In the genomic region with DNA sequence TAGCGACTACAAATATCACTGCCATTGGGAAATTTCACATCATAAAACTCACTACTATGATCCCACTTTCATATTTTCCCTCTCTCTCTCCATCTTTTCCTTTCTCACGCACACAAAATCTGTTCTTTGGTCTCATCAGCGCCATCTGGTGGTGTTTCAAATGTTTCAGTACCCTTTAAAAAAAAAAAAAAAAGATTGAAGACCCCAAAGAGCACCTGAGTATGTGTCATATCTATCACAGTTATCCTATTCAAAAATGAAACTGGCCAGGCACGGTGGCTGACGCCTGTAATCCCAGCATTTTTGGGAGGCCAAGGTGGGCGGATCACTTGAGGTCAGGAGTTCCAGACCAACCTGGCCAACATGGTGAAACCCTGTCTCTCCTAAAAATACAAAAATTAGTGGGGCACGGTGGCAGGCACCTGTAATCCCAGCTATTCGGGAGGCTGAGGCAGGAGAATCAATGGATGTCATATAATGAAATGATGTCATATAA, we compare ENCODE assay signal across 9 cellular contexts.
DNase-seq lines count a peak whose midpoint lies in the region; ATAC-seq, FAIRE-seq and TF ChIP-seq lines count a peak whose summit lies in the region.
"Had no signal": no experiment of that assay in that cellular context is flagged by ENCODE, and none has a peak within 500 bp of the region (broad histone marks: within the 10 kb centered on the region; RNA-seq: fewer than 3 reads in every experiment).

No MANE protein-coding gene starts in this region.

- no peaks in the 10 kb centered on the region for H3K27me3 ChIP-seq in H1 (replicated peaks in 1 of 4; ENCODE audit: control insufficient read depth in 3 of 4, extremely low read depth in 1 of 4, insufficient read depth in 3 of 4, low read length in 3 of 4)
- H3K27me3 ChIP-seq in naive thymus-derived CD4-positive, alpha-beta T cell (ENCODE audit: control insufficient read depth in 2 of 2, insufficient read depth in 2 of 2, low read length in 2 of 2) = no peaks in the 10 kb centered on the region
- no peaks in the 10 kb centered on the region for H3K27me3 ChIP-seq in thyroid gland

- 25 to 80% methylated on average over 1 to 8 of the region's 8 CpGs for WGBS in H1 (ENCODE audit: extremely low coverage in 1 of 2, insufficient coverage in 1 of 2, insufficient read length in 1 of 2, insufficient replicate concordance in 2 of 2, low coverage in 1 of 2, low lambda C conversion rate in 2 of 2, missing lambda C conversion rate in 1 of 2), 2 experiments
- WGBS in thyroid gland, 2 donors = 15 to 18% methylated on average over 8 of the region's 8 CpGs

- no peak overlapping the region for H3K14ac ChIP-seq in H1 (ENCODE audit: insufficient read length)

- H3K9me3 ChIP-seq in H1 (ENCODE audit: insufficient read depth in 2 of 2, low read depth in 1 of 2, low read length in 1 of 2) (no peaks in the 10 kb centered on the region), thyroid gland (no peaks in the 10 kb centered on the region)
- no peaks in the 10 kb centered on the region for H3K9me3 ChIP-seq in naive thymus-derived CD4-positive, alpha-beta T cell (ENCODE audit: control insufficient read depth in 2 of 3, low read length in 3 of 3)

- no peak overlapping the region for H3K27ac Mint-ChIP-seq in activated CD4-positive, alpha-beta T cell treated with anti-CD3 and anti-CD28 coated beads, Interleukin-2, amount 10 ng/mL, durations not matched to agents 7 days and 5 days
- no peak overlapping the region for H3K27ac Mint-ChIP-seq in naive thymus-derived CD4-positive, alpha-beta T cell

- in situ Hi-C loops in ACHN (cut with HindIII; ENCODE audit: low pct_ligation_motif_present, low pct_unique_long_range_greater_than_20kb, low sequenced_read_pairs) = no loop called here

- H3K4me3 Mint-ChIP-seq in activated CD4-positive, alpha-beta T cell treated with anti-CD3 and anti-CD28 coated beads, Interleukin-2, amount 10 ng/mL, durations not matched to agents 7 days and 5 days = no peak overlapping the region
- peak overlapping the region in 2 of 10 donors; percentile 38 to 53 for H3K4me3 Mint-ChIP-seq in naive thymus-derived CD4-positive, alpha-beta T cell

- no peak for ATAC-seq in naive thymus-derived CD4-positive, alpha-beta T cell
- ATAC-seq in HG03159 (IDR thresholded peaks at IDR 0.05; ENCODE audit: unreplicated experiment) = no peak

- H3K23me2 ChIP-seq in H1 (ENCODE audit: low read depth, low read length) = no peaks in the 10 kb centered on the region

- no peaks in the 10 kb centered on the region for H3K79me2 ChIP-seq in H1 (ENCODE audit: control insufficient read depth in 1 of 2, insufficient read depth in 2 of 2, low read length in 2 of 2)

- POLR2A ChIA-PET in activated CD4-positive, alpha-beta T cell treated with anti-CD3 and anti-CD28 coated beads, Interleukin-2, amount 10 ng/mL, durations not matched to agents 7 days and 5 days (lab: Charles Lee) = no interaction called here
- POLR2A ChIA-PET in H1 (lab: Charles Lee; ENCODE audit: partially characterized antibody) = interaction anchor here (0.5 to 1.7 kb wide), 7 partner anchors 56 to 272 kb away, joined by 3 to 6 read pairs (median 4); no protein-coding TSS in a partner anchor
- POLR2A ChIA-PET in naive thymus-derived CD4-positive, alpha-beta T cell (lab: Charles Lee) = no interaction called here

- H2BK20ac ChIP-seq in H1 (ENCODE audit: low read length) = no peak overlapping the region

- no peak overlapping the region for H3K4me3 ChIP-seq in H1 (ENCODE audit: extremely low read depth in 1 of 4, insufficient read depth in 2 of 4, low read depth in 3 of 4, low read length in 4 of 4)
- H3K4me3 ChIP-seq in naive thymus-derived CD4-positive, alpha-beta T cell (ENCODE audit: low read length) = no peak overlapping the region
- no peak overlapping the region for H3K4me3 ChIP-seq in thyroid gland (replicated peaks in 1 of 3)
- H3K4me3 ChIP-seq: lung had no signal

- no peaks in the 10 kb centered on the region for H3K36me3 Mint-ChIP-seq in activated CD4-positive, alpha-beta T cell treated with anti-CD3 and anti-CD28 coated beads, Interleukin-2, amount 10 ng/mL, durations not matched to agents 7 days and 5 days (ENCODE audit: low read depth)
- H3K36me3 Mint-ChIP-seq in naive thymus-derived CD4-positive, alpha-beta T cell = no peaks in the 10 kb centered on the region

- peak; percentile 58 for DNase-seq in ACHN
- DNase-seq in NCI-H2171 treated with DMSO at 0.1 percent for 48 hours (lab: John Stamatoyannopoulos, UW) = peak; percentile 81
- peak; percentile 64 for DNase-seq in activated CD4-positive, alpha-beta T cell treated with anti-CD3 and anti-CD28 coated beads, Interleukin-2, amount 10 ng/mL, durations not matched to agents 7 days and 5 days
- peak in 1 of 2 experiments; percentile 63 for DNase-seq in H1 (ENCODE audit: low read depth in 1 of 2, low spot score in 2 of 2)
- peak in 7 of 9 donors; percentile 24 to 62 (median 43) for DNase-seq in naive thymus-derived CD4-positive, alpha-beta T cell
- peak; percentile 51 to 57 for DNase-seq in thyroid gland

- peak; percentile 28 for FAIRE-seq in H1 (lab: Jason Lieb, UNC)

- TF ChIP-seq EP300 in H1 (IDR thresholded peaks at IDR 0.05; ENCODE audit: borderline replicate concordance in 1 of 2, low read depth in 2 of 2, low read length in 2 of 2) = no peak

- H3K9ac ChIP-seq in H1 (replicated peaks in 1 of 4; ENCODE audit: extremely low read depth in 1 of 4, low read depth in 3 of 4, low read length in 3 of 4) = no peak overlapping the region

- no peak overlapping the region for H3K4ac ChIP-seq in H1 (replicated peaks; ENCODE audit: insufficient read length, low read depth, low read length)

- H3K27me3 Mint-ChIP-seq in activated CD4-positive, alpha-beta T cell treated with anti-CD3 and anti-CD28 coated beads, Interleukin-2, amount 10 ng/mL, durations not matched to agents 7 days and 5 days = peaks cover 14% of the 10 kb centered on the region
- H3K27me3 Mint-ChIP-seq in naive thymus-derived CD4-positive, alpha-beta T cell = peaks cover 0 to 9% (median 4%) of the 10 kb centered on the region in 5 donors

- CTCF ChIA-PET in activated CD4-positive, alpha-beta T cell treated with anti-CD3 and anti-CD28 coated beads, Interleukin-2, amount 10 ng/mL, durations not matched to agents 7 days and 5 days (lab: Charles Lee) = interaction anchor here (0.8 to 1.5 kb wide), 4 partner anchors 10 to 404 kb away, joined by 3 to 4 read pairs (median 3); no protein-coding TSS in a partner anchor
- CTCF ChIA-PET in H1 (lab: Charles Lee; ENCODE audit: partially characterized antibody) = interaction anchor here (0.6 to 12.1 kb wide), 33 partner anchors 9 to 1064 kb away, joined by 3 to 154 read pairs (median 5); no protein-coding TSS in a partner anchor
- CTCF ChIA-PET in naive thymus-derived CD4-positive, alpha-beta T cell (lab: Charles Lee) = interaction anchor here (0.6 to 4.5 kb wide), 18 partner anchors 9 to 240 kb away, joined by 3 to 60 read pairs (median 4); a partner anchor contains a TSS

- peak; percentile 63 to 66 for TF ChIP-seq RAD21 in H1 (IDR thresholded peaks at IDR 0.05 in 1 of 2, conservative IDR thresholded peaks at IDR 0.05 in 1 of 2; ENCODE audit: low read depth in 2 of 2, low read length in 2 of 2)

- H3K4me1 ChIP-seq in H1 (replicated peaks in 1 of 4; ENCODE audit: control insufficient read depth in 3 of 4, insufficient read depth in 4 of 4, low read length in 3 of 4) (peaks cover 6 to 21% (median 11%) of the 10 kb centered on the region in 4 experiments), thyroid gland (peaks cover 25 to 45% of the 10 kb centered on the region in 2 donors)
- H3K4me1 ChIP-seq in naive thymus-derived CD4-positive, alpha-beta T cell (ENCODE audit: control insufficient read depth in 2 of 2, insufficient read depth in 2 of 2, low read length in 2 of 2) = peaks cover 2 to 4% of the 10 kb centered on the region in 2 donors

- no peaks in the 10 kb centered on the region for H3K9me3 Mint-ChIP-seq in activated CD4-positive, alpha-beta T cell treated with anti-CD3 and anti-CD28 coated beads, Interleukin-2, amount 10 ng/mL, durations not matched to agents 7 days and 5 days
- H3K9me3 Mint-ChIP-seq in naive thymus-derived CD4-positive, alpha-beta T cell = no peaks in the 10 kb centered on the region

- intact Hi-C loops in naive thymus-derived CD4-positive, alpha-beta T cell (cut with micrococcal nuclease) = loop anchor here (1.0 to 10.0 kb wide), 9 partner anchors 53 to 899 kb away; a partner anchor contains a TSS
- intact Hi-C loops in thyroid gland (cut with DNase I) = loop anchor here (5.0 to 10.0 kb wide), 2 partner anchors 92 to 101 kb away; no protein-coding TSS in a partner anchor

- no peak overlapping the region for H2AK5ac ChIP-seq in H1 (ENCODE audit: low read depth, low read length)

- H4K8ac ChIP-seq in H1 (ENCODE audit: extremely low read depth, insufficient read depth, low read length) = no peak overlapping the region

- H2BK120ac ChIP-seq in H1 (replicated peaks; ENCODE audit: low read depth, low read length) = no peak overlapping the region

- H2BK12ac ChIP-seq in H1 (ENCODE audit: low read depth, low read length) = no peak overlapping the region

- no peak overlapping the region for H3K4me2 ChIP-seq in H1 (ENCODE audit: insufficient read depth in 1 of 2, low read depth in 2 of 2, low read length in 2 of 2)

- H2BK15ac ChIP-seq in H1 (ENCODE audit: low read length) = no peak overlapping the region

- H3K36me3 ChIP-seq in H1 (ENCODE audit: control insufficient read depth in 2 of 4, insufficient read depth in 4 of 4, low read length in 3 of 4) (no peaks in the 10 kb centered on the region), thyroid gland (no peaks in the 10 kb centered on the region)
- no peaks in the 10 kb centered on the region for H3K36me3 ChIP-seq in naive thymus-derived CD4-positive, alpha-beta T cell (ENCODE audit: control insufficient read depth in 2 of 3, insufficient read depth in 3 of 3, low read length in 3 of 3)

- H4K5ac ChIP-seq in H1 (ENCODE audit: insufficient read length, low read depth, low read length) = no peak overlapping the region

- H3K4me1 Mint-ChIP-seq in activated CD4-positive, alpha-beta T cell treated with anti-CD3 and anti-CD28 coated beads, Interleukin-2, amount 10 ng/mL, durations not matched to agents 7 days and 5 days = peaks cover 7% of the 10 kb centered on the region
- H3K4me1 Mint-ChIP-seq in naive thymus-derived CD4-positive, alpha-beta T cell = peaks cover 3 to 7% (median 5%) of the 10 kb centered on the region in 7 donors

- H2BK5ac ChIP-seq in H1 (ENCODE audit: low read depth, low read length) = no peak overlapping the region

- H4K20me1 ChIP-seq in H1 (replicated peaks in 1 of 2; ENCODE audit: control insufficient read depth in 1 of 2, insufficient read depth in 2 of 2, low read length in 2 of 2) = no peaks in the 10 kb centered on the region

- H3K23ac ChIP-seq in H1 (ENCODE audit: insufficient read length) = no peak overlapping the region

- no peak overlapping the region for H3K18ac ChIP-seq in H1 (ENCODE audit: extremely low read depth, low read length)

- no peak overlapping the region for H4K91ac ChIP-seq in H1 (replicated peaks; ENCODE audit: insufficient read length, low read length)

- no peaks in the 10 kb centered on the region for H3K79me1 ChIP-seq in H1 (ENCODE audit: low read depth, low read length)

- no peak overlapping the region for H3K27ac ChIP-seq in H1 (ENCODE audit: low read depth, low read length)
- no peak overlapping the region for H3K27ac ChIP-seq in naive thymus-derived CD4-positive, alpha-beta T cell (ENCODE audit: low read depth, low read length)
- peak overlapping the region; percentile 66 to 91 (median 83) for H3K27ac ChIP-seq in thyroid gland

- H3K56ac ChIP-seq in H1 (replicated peaks; ENCODE audit: insufficient read length, low read depth, low read length) = no peak overlapping the region

- no peak for TF ChIP-seq POLR2A in H1 (IDR thresholded peaks at IDR 0.05; ENCODE audit: control extremely low read depth in 1 of 2, low read depth in 2 of 2, low read length in 2 of 2)
- TF ChIP-seq POLR2A in thyroid gland (IDR thresholded peaks at IDR 0.05) = no peak

- peak overlapping the region; percentile 48; the same call in 1 of the 2 replicates for H2AFZ ChIP-seq in H1 (ENCODE audit: low read length)

- TF ChIP-seq CTCF in GM12874 (IDR thresholded peaks at IDR 0.05; ENCODE audit: insufficient read depth, low read depth, low read length) = peak; percentile 23; the same call in 1 of the 2 replicates
- TF ChIP-seq CTCF in H1 (IDR thresholded peaks at IDR 0.05; ENCODE audit: control extremely low read depth in 1 of 3, insufficient read depth in 1 of 3, low read depth in 1 of 3, low read length in 3 of 3) = peak in 2 of 3 experiments; percentile 36 to 53; a peak in 2 of 4 replicates
- TF ChIP-seq CTCF in thyroid gland (IDR thresholded peaks at IDR 0.05) = peak; percentile 47 to 94 (median 67)

Comparison
In these comparisons a context has a peak if more than half of its experiments do, and no peak if none do; other contexts are left out.
1. H3K27ac ChIP-seq: peak in thyroid gland (3 of 3); none in H1 (single experiment) and naive thymus-derived CD4-positive, alpha-beta T cell (single experiment).
2. Peak in every context shown above with its lines, with median percentiles within 50 percentile points of each other: CTCF ChIP-seq.